15 cellular contexts compared by ENCODE assay signal in genomic region chr17:31458829-31459228, GRCh38.
DNase-seq lines count a peak whose midpoint lies in the region; ATAC-seq, FAIRE-seq and TF ChIP-seq lines count a peak whose summit lies in the region.
"Had no signal": no experiment of that assay in that cellular context is flagged by ENCODE, and none has a peak within 500 bp of the region (broad histone marks: within the 10 kb centered on the region; RNA-seq: fewer than 3 reads in every experiment).

No MANE protein-coding gene starts in this region.

- no peak overlapping the region for H2AFZ ChIP-seq in H1 (ENCODE audit: low read length)
- no peak overlapping the region for H2AFZ ChIP-seq in neuronal stem cell (ENCODE audit: low read length)
- H2AFZ ChIP-seq: GM23248 had no signal

- ATAC-seq in GM21515 (IDR thresholded peaks at IDR 0.05; ENCODE audit: unreplicated experiment) = no peak

- TF ChIP-seq EP300 in H1 (IDR thresholded peaks at IDR 0.05; ENCODE audit: borderline replicate concordance in 1 of 2, low read depth in 2 of 2, low read length in 2 of 2) = no peak

- H2BK12ac ChIP-seq in H1 (ENCODE audit: low read depth, low read length) (no peak overlapping the region), neuronal stem cell (ENCODE audit: low read length) (no peak overlapping the region)

- H3K27me3 ChIP-seq in H1 (replicated peaks in 1 of 4; ENCODE audit: control insufficient read depth in 3 of 4, extremely low read depth in 1 of 4, insufficient read depth in 3 of 4, low read length in 3 of 4) (no peaks in the 10 kb centered on the region), neuronal stem cell (ENCODE audit: control insufficient read depth in 3 of 3, insufficient read depth in 3 of 3, low read depth in 1 of 3, low read length in 3 of 3) (no peaks in the 10 kb centered on the region), brain microvascular endothelial cell (replicated peaks) (peaks cover 4% of the 10 kb centered on the region)
- H3K27me3 ChIP-seq: BE2C had no signal

- H3K56ac ChIP-seq in H1 (replicated peaks; ENCODE audit: insufficient read length, low read depth, low read length) = no peak overlapping the region

- CTCF ChIA-PET in H1 (lab: Charles Lee; ENCODE audit: partially characterized antibody) = interaction anchor here (1.7 kb wide), 1 partner anchor 59 kb away, joined by 4 read pairs; no protein-coding TSS in a partner anchor

- no peaks in the 10 kb centered on the region for H3K36me3 ChIP-seq in H1 (ENCODE audit: control insufficient read depth in 2 of 4, insufficient read depth in 4 of 4, low read length in 3 of 4)
- H3K36me3 ChIP-seq in neuronal stem cell (replicated peaks in 1 of 2; ENCODE audit: control insufficient read depth in 2 of 2, insufficient read depth in 2 of 2, low read length in 2 of 2) = no peaks in the 10 kb centered on the region
- no peaks in the 10 kb centered on the region for H3K36me3 ChIP-seq in brain microvascular endothelial cell (replicated peaks)
- H3K36me3 ChIP-seq: BE2C had no signal

- H3K79me2 ChIP-seq in H1 (ENCODE audit: control insufficient read depth in 1 of 2, insufficient read depth in 2 of 2, low read length in 2 of 2) = no peaks in the 10 kb centered on the region

- H3K9ac ChIP-seq in H1 (replicated peaks in 1 of 4; ENCODE audit: extremely low read depth in 1 of 4, low read depth in 3 of 4, low read length in 3 of 4) = no peak overlapping the region
- no peak overlapping the region for H3K9ac ChIP-seq in neuronal stem cell (ENCODE audit: low read depth, low read length, poor library complexity)
- H3K9ac ChIP-seq: GM23248 had no signal

- no peaks in the 10 kb centered on the region for H4K20me1 ChIP-seq in H1 (replicated peaks in 1 of 2; ENCODE audit: control insufficient read depth in 1 of 2, insufficient read depth in 2 of 2, low read length in 2 of 2)

- H3K79me1 ChIP-seq in H1 (ENCODE audit: low read depth, low read length) (no peaks in the 10 kb centered on the region), neuronal stem cell (ENCODE audit: low read depth, low read length) (no peaks in the 10 kb centered on the region)

- no peak for TF ChIP-seq CTCF in H1 (IDR thresholded peaks at IDR 0.05; ENCODE audit: control extremely low read depth in 1 of 3, insufficient read depth in 1 of 3, low read depth in 1 of 3, low read length in 3 of 3)
- no peak for TF ChIP-seq CTCF in brain microvascular endothelial cell (IDR thresholded peaks at IDR 0.05; ENCODE audit: low read depth, low read length, missing control alignments)

- no peak overlapping the region for H2BK20ac ChIP-seq in H1 (ENCODE audit: low read length)

- H3K14ac ChIP-seq in H1 (ENCODE audit: insufficient read length) (no peak overlapping the region), neuronal stem cell (ENCODE audit: low read length) (peak overlapping the region; percentile 13)

- peak; percentile 42 for DNase-seq in HT-29 (ENCODE audit: low spot score)
- DNase-seq in H1 (ENCODE audit: low read depth in 1 of 2, low spot score in 2 of 2) = no peak
- DNase-seq in neuronal stem cell (ENCODE audit: low spot score) = no peak
- no peak for DNase-seq in brain microvascular endothelial cell
- no peak for DNase-seq in activated CD4-positive, alpha-beta T cell treated with anti-CD3 and anti-CD28 coated beads for 4 hours
- DNase-seq: BE2C; CD8-positive, alpha-beta memory T cell; DMS53; GF-D8; GM23248; H7; KG1 had no signal

- H3K4me1 ChIP-seq in H1 (replicated peaks in 1 of 4; ENCODE audit: control insufficient read depth in 3 of 4, insufficient read depth in 4 of 4, low read length in 3 of 4) = peaks cover 0 to 6% (median 0%) of the 10 kb centered on the region in 4 experiments; a peak in 2 of 7 replicates
- H3K4me1 ChIP-seq in neuronal stem cell (ENCODE audit: control insufficient read depth in 2 of 2, insufficient read depth in 1 of 2, low read depth in 1 of 2, low read length in 2 of 2) = no peaks in the 10 kb centered on the region
- H3K4me1 ChIP-seq: A549, BE2C had no signal

- no peak overlapping the region for H4K91ac ChIP-seq in H1 (replicated peaks; ENCODE audit: insufficient read length, low read length)
- peak overlapping the region; percentile 50 for H4K91ac ChIP-seq in neuronal stem cell (ENCODE audit: low read depth, low read length, poor library complexity)

- WGBS in H1 (ENCODE audit: extremely low coverage in 1 of 2, insufficient coverage in 1 of 2, insufficient read length in 1 of 2, insufficient replicate concordance in 2 of 2, low coverage in 1 of 2, low lambda C conversion rate in 2 of 2, missing lambda C conversion rate in 1 of 2), 2 experiments = 86% methylated on average over 2 of the region's 2 CpGs; no CpG with 5 or more reads in 1 of the 2 experiments
- no CpG with 5 or more reads among the region's 2 CpGs for WGBS in neuronal stem cell (ENCODE audit: extremely low coverage in 2 of 2, insufficient read length in 2 of 2, insufficient replicate concordance in 1 of 2), 2 donors

- TF ChIP-seq POLR2A in H1 (IDR thresholded peaks at IDR 0.05; ENCODE audit: control extremely low read depth in 1 of 2, low read depth in 2 of 2, low read length in 2 of 2) = no peak

- no peak overlapping the region for H3K4me2 ChIP-seq in H1 (ENCODE audit: insufficient read depth in 1 of 2, low read depth in 2 of 2, low read length in 2 of 2)
- H3K4me2 ChIP-seq in neuronal stem cell (ENCODE audit: insufficient read depth, low read length, poor library complexity, severe bottlenecking) = no peak overlapping the region
- H3K4me2 ChIP-seq: A549 had no signal

- H3K27ac ChIP-seq in H1 (ENCODE audit: low read depth, low read length) (no peak overlapping the region), neuronal stem cell (replicated peaks; ENCODE audit: low read length) (no peak overlapping the region), brain microvascular endothelial cell (no peak overlapping the region)
- H3K27ac ChIP-seq: A549, C4-2B, GM23248 had no signal

- no peak overlapping the region for H3K23ac ChIP-seq in H1 (ENCODE audit: insufficient read length)
- no peak overlapping the region for H3K23ac ChIP-seq in neuronal stem cell (ENCODE audit: low read depth, low read length, poor library complexity)

- no peak overlapping the region for H4K5ac ChIP-seq in H1 (ENCODE audit: insufficient read length, low read depth, low read length)

- no peaks in the 10 kb centered on the region for H3K23me2 ChIP-seq in H1 (ENCODE audit: low read depth, low read length)

- H3K4me3 ChIP-seq in H1 (ENCODE audit: extremely low read depth in 1 of 4, insufficient read depth in 2 of 4, low read depth in 3 of 4, low read length in 4 of 4) (no peak overlapping the region), neuronal stem cell (ENCODE audit: low read length in 2 of 2) (no peak overlapping the region), brain microvascular endothelial cell (ENCODE audit: low read depth, low read length) (no peak overlapping the region)
- H3K4me3 ChIP-seq: A549, GM23248 had no signal

- no peak for FAIRE-seq in H1 (lab: Jason Lieb, UNC)
- FAIRE-seq: A549 had no signal

- H2BK15ac ChIP-seq in H1 (ENCODE audit: low read length) = peak overlapping the region; percentile 2; the same call in 1 of the 2 replicates
- H2BK15ac ChIP-seq in neuronal stem cell (ENCODE audit: low read length) = peak overlapping the region; percentile 10

- in situ Hi-C loops in brain microvascular endothelial cell (cut with HindIII; ENCODE audit: low pct_ligation_motif_present, low sequenced_read_pairs) = no loop called here

- H3K4ac ChIP-seq in H1 (replicated peaks; ENCODE audit: insufficient read length, low read depth, low read length) (no peak overlapping the region), neuronal stem cell (ENCODE audit: low read length) (no peak overlapping the region)

- H2BK120ac ChIP-seq in H1 (replicated peaks; ENCODE audit: low read depth, low read length) = no peak overlapping the region
- no peak overlapping the region for H2BK120ac ChIP-seq in neuronal stem cell (ENCODE audit: low read depth, low read length)

- H4K8ac ChIP-seq in H1 (ENCODE audit: extremely low read depth, insufficient read depth, low read length) (no peak overlapping the region), neuronal stem cell (ENCODE audit: low read depth, low read length) (no peak overlapping the region)

- H2AK5ac ChIP-seq in H1 (ENCODE audit: low read depth, low read length) = no peak overlapping the region
- H2AK5ac ChIP-seq in neuronal stem cell (ENCODE audit: low read depth, low read length) = peak overlapping the region; percentile 22

- TF ChIP-seq RAD21 in H1 (IDR thresholded peaks at IDR 0.05 in 1 of 2, conservative IDR thresholded peaks at IDR 0.05 in 1 of 2; ENCODE audit: low read depth in 2 of 2, low read length in 2 of 2) = no peak

- POLR2A ChIA-PET in H1 (lab: Charles Lee; ENCODE audit: partially characterized antibody) = interaction anchor here (0.6 to 1.2 kb wide), 2 partner anchors 8 to 770 kb away, joined by 3 to 4 read pairs; no protein-coding TSS in a partner anchor

- H3K9me3 ChIP-seq in H1 (ENCODE audit: insufficient read depth in 2 of 2, low read depth in 1 of 2, low read length in 1 of 2) (0 out of 4 replicates have a peak, but pooled peaks cover 0 to 1% of the 10 kb centered on the region in 2 experiments), neuronal stem cell (replicated peaks in 1 of 2; ENCODE audit: control insufficient read depth in 2 of 2, insufficient read depth in 1 of 2, low read depth in 1 of 2, low read length in 2 of 2) (no peaks in the 10 kb centered on the region)
- H3K9me3 ChIP-seq: A549, BE2C had no signal

- no peak overlapping the region for H3K18ac ChIP-seq in H1 (ENCODE audit: extremely low read depth, low read length)
- peak overlapping the region; percentile 33 for H3K18ac ChIP-seq in neuronal stem cell (ENCODE audit: low read length)

- H2BK5ac ChIP-seq in H1 (ENCODE audit: low read depth, low read length) (no peak overlapping the region), neuronal stem cell (ENCODE audit: low read length) (no peak overlapping the region)

TF ChIP-seq in H1, 55 proteins besides CTCF, POLR2A, EP300 and RAD21 (continues in another document):
- TF ChIP-seq KDM1A (IDR thresholded peaks at IDR 0.05; ENCODE audit: borderline replicate concordance, low read length) = no peak
- no peak for TF ChIP-seq E2F6 (IDR thresholded peaks at IDR 0.05)
- no peak for TF ChIP-seq TCF12 (IDR thresholded peaks at IDR 0.05; ENCODE audit: low read depth, low read length)
- no peak for TF ChIP-seq SIRT6 (IDR thresholded peaks at IDR 0.05; ENCODE audit: low read length)
- TF ChIP-seq TEAD4 (IDR thresholded peaks at IDR 0.05; ENCODE audit: low read depth, low read length) = no peak
- TF ChIP-seq FOSL1 (IDR thresholded peaks at IDR 0.05; ENCODE audit: insufficient read depth, low read depth, low read length) = no peak
- TF ChIP-seq PHF8 (conservative IDR thresholded peaks at IDR 0.05; ENCODE audit: low read depth, low read length) = no peak
- TF ChIP-seq SP4 (IDR thresholded peaks at IDR 0.05; ENCODE audit: low read length) = no peak
- TF ChIP-seq GTF2F1 (IDR thresholded peaks at IDR 0.05; ENCODE audit: borderline replicate concordance, low read depth, low read length) = no peak
